10 cellular contexts compared by ENCODE assay signal in the genomic region with DNA sequence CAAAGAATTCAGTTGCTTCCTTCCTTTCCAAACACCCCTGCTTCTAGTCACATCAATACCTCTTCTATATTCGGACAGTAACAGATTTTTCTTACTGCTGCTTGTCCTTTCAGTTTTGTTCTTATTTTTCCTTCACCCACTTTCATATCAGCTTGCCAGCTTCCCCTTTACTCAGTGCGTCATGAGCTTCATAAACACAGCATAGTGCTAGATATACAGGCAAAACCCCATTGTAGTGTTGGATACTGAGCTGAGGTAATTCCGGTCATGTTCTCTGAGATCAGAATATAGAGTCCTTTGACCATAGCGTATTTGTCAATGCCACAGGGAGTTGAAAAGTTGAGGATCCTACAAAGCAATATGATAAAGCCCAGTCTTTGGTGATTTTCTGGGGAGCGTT. TPM values are rescaled to one million over a fixed set of nuclear protein-coding genes. Genes with fewer than 3 reads are reported as not detected.
DNase-seq lines count a peak whose midpoint lies in the region; ATAC-seq lines count a peak whose summit lies in the region.
"Had no signal": no experiment of that assay in that cellular context is flagged by ENCODE, and none has a peak within 500 bp of the region (broad histone marks: within the 10 kb centered on the region; RNA-seq: fewer than 3 reads in every experiment).

No MANE protein-coding gene starts in this region.

- H3K27me3 Mint-ChIP-seq in activated T-helper 17 cell treated with anti-CD3 and anti-CD28 coated beads, Interleukin-2, amount 50 U/mL, for 72 hours = no peaks in the 10 kb centered on the region

- H3K4me3 Mint-ChIP-seq in activated T-helper 17 cell treated with anti-CD3 and anti-CD28 coated beads, Interleukin-2, amount 50 U/mL, for 72 hours = peak overlapping the region; percentile 33

- H3K9me3 Mint-ChIP-seq in activated T-helper 17 cell treated with anti-CD3 and anti-CD28 coated beads, Interleukin-2, amount 50 U/mL, for 72 hours = no peaks in the 10 kb centered on the region
- H3K9me3 Mint-ChIP-seq in activated naive CD4-positive, alpha-beta T cell treated with anti-CD3 and anti-CD28 coated beads, Interleukin-2, amount 50 U/mL, for 72 hours = no peaks in the 10 kb centered on the region

- peaks cover 16% of the 10 kb centered on the region for H3K4me1 Mint-ChIP-seq in activated T-helper 17 cell treated with anti-CD3 and anti-CD28 coated beads, Interleukin-2, amount 50 U/mL, for 72 hours

- ATAC-seq in GM18867 (IDR thresholded peaks at IDR 0.05; ENCODE audit: unreplicated experiment) = peak; percentile 36
- peak; percentile 45 for ATAC-seq in HG03175 (IDR thresholded peaks at IDR 0.05; ENCODE audit: unreplicated experiment)
- peak; percentile 13 for ATAC-seq in activated T-helper 17 cell treated with anti-CD3 and anti-CD28 coated beads, Interleukin-2, amount 50 U/mL, for 72 hours (replicated peaks)
- no peak for ATAC-seq in activated naive CD4-positive, alpha-beta T cell treated with anti-CD3 and anti-CD28 coated beads, Interleukin-2, amount 50 U/mL, for 72 hours

- H3K27ac Mint-ChIP-seq in activated T-helper 17 cell treated with anti-CD3 and anti-CD28 coated beads, Interleukin-2, amount 50 U/mL, for 72 hours = peak overlapping the region; percentile 1
- no peak overlapping the region for H3K27ac Mint-ChIP-seq in activated naive CD4-positive, alpha-beta T cell treated with anti-CD3 and anti-CD28 coated beads, Interleukin-2, amount 50 U/mL, for 72 hours

- peak; percentile 79 for DNase-seq in pons (ENCODE audit: low spot score)
- no peak for DNase-seq in NCI-H226
- no peak for DNase-seq in T1000 (lab: John Stamatoyannopoulos, UW)
- DNase-seq in stimulated activated CD4-positive, alpha-beta T cell treated with anti-CD3 and anti-CD28 coated beads, Interleukin-4, amount 100 ng/mL, for 24 hours = no peak
- no peak for DNase-seq in activated naive CD4-positive, alpha-beta T cell treated with anti-CD3 and anti-CD28 coated beads, Interleukin-2, amount 50 U/mL, for 72 hours (ENCODE audit: low spot score in 2 of 2)
- DNase-seq: activated CD4-positive, alpha-beta T cell treated with anti-CD3 and anti-CD28 coated beads for 48 hours; NCI-H146 had no signal

- peaks cover 7% of the 10 kb centered on the region for H3K36me3 Mint-ChIP-seq in activated T-helper 17 cell treated with anti-CD3 and anti-CD28 coated beads, Interleukin-2, amount 50 U/mL, for 72 hours (ENCODE audit: low read depth)
- no peaks in the 10 kb centered on the region for H3K36me3 Mint-ChIP-seq in activated naive CD4-positive, alpha-beta T cell treated with anti-CD3 and anti-CD28 coated beads, Interleukin-2, amount 50 U/mL, for 72 hours

RNA-seq across cellular contexts. Expression of a gene that starts 2.4 kb away (rescaled TPM):
- total RNA-seq in activated T-helper 17 cell treated with anti-CD3 and anti-CD28 coated beads, Interleukin-2, amount 50 U/mL, for 72 hours = 10 to 100 TPM; 26.1 to 33.1 TPM
- total RNA-seq in activated naive CD4-positive, alpha-beta T cell treated with anti-CD3 and anti-CD28 coated beads, Interleukin-2, amount 50 U/mL, for 72 hours = 10 to 100 TPM; 24.0 to 32.8 TPM

RNA-seq across cellular contexts. Expression of a gene that starts 42.7 kb away (rescaled TPM):
- 100 to 1,000 TPM; 180 to 230 TPM for total RNA-seq in activated T-helper 17 cell treated with anti-CD3 and anti-CD28 coated beads, Interleukin-2, amount 50 U/mL, for 72 hours
- total RNA-seq in activated naive CD4-positive, alpha-beta T cell treated with anti-CD3 and anti-CD28 coated beads, Interleukin-2, amount 50 U/mL, for 72 hours = 100 to 1,000 TPM; 148 to 210 TPM

RNA-seq across cellular contexts. Expression of a gene that starts 43.0 kb away (rescaled TPM):
- total RNA-seq in activated T-helper 17 cell treated with anti-CD3 and anti-CD28 coated beads, Interleukin-2, amount 50 U/mL, for 72 hours = 100 to 1,000 TPM; 303 to 319 TPM
- 100 to 1,000 TPM; 276 to 297 TPM for total RNA-seq in activated naive CD4-positive, alpha-beta T cell treated with anti-CD3 and anti-CD28 coated beads, Interleukin-2, amount 50 U/mL, for 72 hours

Comparison
In these comparisons a context has a peak if more than half of its experiments do, and no peak if none do; other contexts are left out.
1. ATAC-seq: peak in GM18867 (single experiment), HG03175 (single experiment) and activated T-helper 17 cell treated with anti-CD3 and anti-CD28 coated beads, Interleukin-2, amount 50 U/mL, for 72 hours (single experiment); none in activated naive CD4-positive, alpha-beta T cell treated with anti-CD3 and anti-CD28 coated beads, Interleukin-2, amount 50 U/mL, for 72 hours (0 of 2).